In genomic region chr2:158994920-158995676, GRCh38 we compare ENCODE assay signal across 11 cellular contexts. TPM values are rescaled to one million over a fixed set of nuclear protein-coding genes. Genes with fewer than 3 reads are reported as not detected.
DNase-seq lines count a peak whose midpoint lies in the region; ATAC-seq and TF ChIP-seq lines count a peak whose summit lies in the region.
"Had no signal": no experiment of that assay in that cellular context is flagged by ENCODE, and none has a peak within 500 bp of the region (broad histone marks: within the 10 kb centered on the region; RNA-seq: fewer than 3 reads in every experiment).

No MANE protein-coding gene starts in this region.

- ATAC-seq in GM21360 (IDR thresholded peaks at IDR 0.05; ENCODE audit: unreplicated experiment) (peak; percentile 55), left ventricle myocardium superior (peak; percentile 94)
- no peak for ATAC-seq in CD8-positive, alpha-beta T cell

- H3K4me3 Mint-ChIP-seq in CD8-positive, alpha-beta T cell, result no peak overlapping the region
- H3K4me3 Mint-ChIP-seq: CD4-positive, alpha-beta memory T cell had no signal

- H3K9me3 ChIP-seq in BE2C, result no peaks in the 10 kb centered on the region
- no peaks in the 10 kb centered on the region for H3K9me3 ChIP-seq in CD8-positive, alpha-beta T cell (ENCODE audit: low read length)

- no peak overlapping the region for H3K27ac Mint-ChIP-seq in CD8-positive, alpha-beta T cell
- H3K27ac Mint-ChIP-seq: CD4-positive, alpha-beta memory T cell had no signal

- POLR2A ChIA-PET in CD8-positive, alpha-beta T cell (lab: Charles Lee), result no interaction called here

- H3K9me3 Mint-ChIP-seq in CD8-positive, alpha-beta T cell, result no peaks in the 10 kb centered on the region
- H3K9me3 Mint-ChIP-seq: CD4-positive, alpha-beta memory T cell had no signal

- no peaks in the 10 kb centered on the region for H3K36me3 Mint-ChIP-seq in CD8-positive, alpha-beta T cell
- H3K36me3 Mint-ChIP-seq: CD4-positive, alpha-beta memory T cell had no signal

- no peaks in the 10 kb centered on the region for H3K27me3 ChIP-seq in BE2C
- no peaks in the 10 kb centered on the region for H3K27me3 ChIP-seq in CD8-positive, alpha-beta T cell (ENCODE audit: insufficient read depth, low read length)

- no peaks in the 10 kb centered on the region for H3K27me3 Mint-ChIP-seq in CD8-positive, alpha-beta T cell (ENCODE audit: low read depth)

- H3K4me1 ChIP-seq in BE2C, result peaks cover 8% of the 10 kb centered on the region
- no peaks in the 10 kb centered on the region for H3K4me1 ChIP-seq in CD8-positive, alpha-beta T cell (ENCODE audit: insufficient read depth, low read length)

- CTCF ChIA-PET in CD8-positive, alpha-beta T cell (lab: Charles Lee), result no interaction called here

- intact Hi-C loops in left ventricle myocardium superior (cut with micrococcal nuclease), result no loop called here
- intact Hi-C loops in CD8-positive, alpha-beta T cell (cut with DNase I, micrococcal nuclease), result no loop called here

- DNase-seq in BE2C, result peak; percentile 38
- peak; percentile 78 for DNase-seq in NCI-H69 (lab: John Stamatoyannopoulos, UW)
- no peak for DNase-seq in left ventricle myocardium superior
- no peak for DNase-seq in pons (ENCODE audit: low spot score)
- DNase-seq in CD8-positive, alpha-beta T cell, result no peak
- no peak for DNase-seq in GOT3 (lab: John Stamatoyannopoulos, UW)
- DNase-seq in nucleus accumbens (lab: John Stamatoyannopoulos, UW), result no peak
- DNase-seq: CD4-positive, alpha-beta memory T cell; cerebellar nuclear complex; retina had no signal

- no peak overlapping the region for H3K27ac ChIP-seq in CD8-positive, alpha-beta T cell (ENCODE audit: low read depth, low read length)

- H3K4me1 Mint-ChIP-seq in CD8-positive, alpha-beta T cell (ENCODE audit: low read depth), result peaks cover 7% of the 10 kb centered on the region

- no peaks in the 10 kb centered on the region for H3K36me3 ChIP-seq in BE2C
- no peaks in the 10 kb centered on the region for H3K36me3 ChIP-seq in CD8-positive, alpha-beta T cell (ENCODE audit: insufficient read depth, low read length)

- no peak overlapping the region for H3K4me3 ChIP-seq in BE2C (ENCODE audit: low read depth, low read length)
- H3K4me3 ChIP-seq in CD8-positive, alpha-beta T cell (ENCODE audit: low read depth, low read length), result no peak overlapping the region

- TF ChIP-seq CTCF in BE2C (IDR thresholded peaks at IDR 0.05; ENCODE audit: low read depth, low read length), result no peak
- no peak for TF ChIP-seq CTCF in CD8-positive, alpha-beta T cell (IDR thresholded peaks at IDR 0.05)

RNA-seq across cellular contexts. Expression of gene TANC1, which starts 26.7 kb away (rescaled TPM):
- 11.5 TPM for polyA plus RNA-seq in BE2C (2012; ENCODE audit: insufficient read depth, insufficient read length, low read depth)
- 62.7 TPM for total RNA-seq in left ventricle myocardium superior
- total RNA-seq in CD8-positive, alpha-beta T cell, result under 1 TPM; 0.19 to 0.24 TPM

Comparison
In these comparisons a context has a peak if more than half of its experiments do, and no peak if none do; other contexts are left out.
1. DNase-seq: peak in BE2C (single experiment) and NCI-H69 (single experiment); none in left ventricle myocardium superior (single experiment), pons (single experiment), CD8-positive, alpha-beta T cell (0 of 7), GOT3 (single experiment) and nucleus accumbens (0 of 56).
2. RNA of gene TANC1, which starts 26.7 kb away (total RNA-seq): 62.7 TPM in left ventricle myocardium superior (single experiment); 0.19 to 0.24 TPM in CD8-positive, alpha-beta T cell; every median in the first group is over 10 times any median in the second.